Comparison of ENCODE assay signal across 26 cellular contexts in genomic region chr2:41151746-41152145, GRCh38.
DNase-seq lines count a peak whose midpoint lies in the region; ATAC-seq, FAIRE-seq and TF ChIP-seq lines count a peak whose summit lies in the region.
"Had no signal": no experiment of that assay in that cellular context is flagged by ENCODE, and none has a peak within 500 bp of the region (broad histone marks: within the 10 kb centered on the region; RNA-seq: fewer than 3 reads in every experiment).

No MANE protein-coding gene starts in this region.

- dilution Hi-C loops in endothelial cell of umbilical vein (cut with MboI; ENCODE audit: extremely low pct_ligation_motif_present, low sequenced_read_pairs), result no loop called here

- H3K4me2 ChIP-seq in endothelial cell of umbilical vein (ENCODE audit: insufficient read depth, low read length) (peak overlapping the region; percentile 74), smooth muscle cell (no peak overlapping the region)
- H3K4me2 ChIP-seq: BLaER1 treated with 17β-estradiol and CSF1 and Interleukin-3, amounts not matched to agents 10 nM and 100 nM had no signal

- BruUV-seq in endothelial cell of umbilical vein (replicated peaks; lab: Mats Ljungman, UMichigan), result no TSS peak

- H3K4me1 ChIP-seq in endothelial cell of umbilical vein (ENCODE audit: control insufficient read depth, extremely low read depth, insufficient read depth, low read length) (peaks cover 23% of the 10 kb centered on the region), smooth muscle cell (ENCODE audit: low read depth) (no peaks in the 10 kb centered on the region)
- H3K4me1 ChIP-seq: BLaER1 treated with 17β-estradiol and CSF1 and Interleukin-3, amounts not matched to agents 10 nM and 100 nM had no signal

- H2AFZ ChIP-seq in endothelial cell of umbilical vein (ENCODE audit: low read depth, low read length), result no peak overlapping the region
- H2AFZ ChIP-seq in smooth muscle cell (ENCODE audit: low read depth), result no peak overlapping the region
- H2AFZ ChIP-seq: GM23248 had no signal

- H3K27me3 ChIP-seq in endothelial cell of umbilical vein (ENCODE audit: control insufficient read depth in 2 of 2, insufficient read depth in 2 of 2, low read length in 2 of 2) (no peaks in the 10 kb centered on the region), smooth muscle cell (ENCODE audit: low read depth) (no peaks in the 10 kb centered on the region)
- H3K27me3 ChIP-seq: BLaER1 treated with 17β-estradiol and CSF1 and Interleukin-3, amounts not matched to agents 10 nM and 100 nM had no signal

- H4K20me1 ChIP-seq in endothelial cell of umbilical vein (replicated peaks; ENCODE audit: control insufficient read depth, extremely low read depth, insufficient read depth, low read length) (no peaks in the 10 kb centered on the region), smooth muscle cell (ENCODE audit: low read depth) (no peaks in the 10 kb centered on the region)
- H4K20me1 ChIP-seq: BLaER1 treated with 17β-estradiol and CSF1 and Interleukin-3, amounts not matched to agents 10 nM and 100 nM had no signal

- H3K27me3 Mint-ChIP-seq in activated T-helper 17 cell treated with anti-CD3 and anti-CD28 coated beads, Interleukin-2, amount 50 U/mL, for 72 hours, result no peaks in the 10 kb centered on the region
- H3K27me3 Mint-ChIP-seq: B cell; CD4-positive, CD25-positive, alpha-beta regulatory T cell; CD8-positive, alpha-beta memory T cell; IgD-negative memory B cell had no signal

- H3K4me3 ChIP-seq in endothelial cell of umbilical vein (replicated peaks in 1 of 3; ENCODE audit: insufficient read depth in 1 of 3, low read depth in 1 of 3, low read length in 3 of 3), result no peak overlapping the region
- no peak overlapping the region for H3K4me3 ChIP-seq in smooth muscle cell
- H3K4me3 ChIP-seq: BLaER1 treated with 17β-estradiol and CSF1 and Interleukin-3, amounts not matched to agents 10 nM and 100 nM; GM23248 had no signal

- H3K9me3 Mint-ChIP-seq in activated T-helper 17 cell treated with anti-CD3 and anti-CD28 coated beads, Interleukin-2, amount 50 U/mL, for 72 hours, result peaks cover 3% of the 10 kb centered on the region

- H3K27ac Mint-ChIP-seq in activated T-helper 17 cell treated with anti-CD3 and anti-CD28 coated beads, Interleukin-2, amount 50 U/mL, for 72 hours, result no peak overlapping the region
- H3K27ac Mint-ChIP-seq: B cell; CD4-positive, CD25-positive, alpha-beta regulatory T cell; CD8-positive, alpha-beta memory T cell; HFFc6; IgD-negative memory B cell had no signal

- CTCF ChIA-PET in endothelial cell of umbilical vein (lab: Charles Lee), result interaction anchor here (1.0 kb wide), 1 partner anchor 9 kb away, joined by 3 read pairs; no protein-coding TSS in a partner anchor

- H3K79me2 ChIP-seq in endothelial cell of umbilical vein (ENCODE audit: control insufficient read depth, insufficient read depth, low read length) (no peaks in the 10 kb centered on the region), smooth muscle cell (ENCODE audit: low read depth) (no peaks in the 10 kb centered on the region)

- intact Hi-C loops in endothelial cell of umbilical vein (cut with micrococcal nuclease), result loop anchor here (1.0 kb wide), 1 partner anchor 9 kb away; no protein-coding TSS in a partner anchor

- no peak overlapping the region for H3K4me3 Mint-ChIP-seq in activated T-helper 17 cell treated with anti-CD3 and anti-CD28 coated beads, Interleukin-2, amount 50 U/mL, for 72 hours
- H3K4me3 Mint-ChIP-seq: B cell; CD4-positive, CD25-positive, alpha-beta regulatory T cell; CD8-positive, alpha-beta memory T cell; HFFc6; IgD-negative memory B cell had no signal

- no peak for TF ChIP-seq POLR2A in endothelial cell of umbilical vein (IDR thresholded peaks at IDR 0.05; ENCODE audit: low read depth, low read length)

- H3K9me1 ChIP-seq in endothelial cell of umbilical vein (replicated peaks; ENCODE audit: control insufficient read depth, extremely low read depth, insufficient read depth, low read length), result no peaks in the 10 kb centered on the region

- H3K4me1 Mint-ChIP-seq in activated T-helper 17 cell treated with anti-CD3 and anti-CD28 coated beads, Interleukin-2, amount 50 U/mL, for 72 hours, result no peaks in the 10 kb centered on the region
- H3K4me1 Mint-ChIP-seq: B cell; CD4-positive, CD25-positive, alpha-beta regulatory T cell; CD8-positive, alpha-beta memory T cell; IgD-negative memory B cell had no signal

- POLR2A ChIA-PET in endothelial cell of umbilical vein (lab: Charles Lee), result no interaction called here

- H3F3A ChIP-seq in smooth muscle cell (ENCODE audit: low read depth), result no peaks in the 10 kb centered on the region

- H3K9ac ChIP-seq in endothelial cell of umbilical vein (replicated peaks; ENCODE audit: extremely low read depth, insufficient read depth, low read length) (no peak overlapping the region), smooth muscle cell (ENCODE audit: low read depth) (no peak overlapping the region)
- H3K9ac ChIP-seq: BLaER1 treated with 17β-estradiol and CSF1 and Interleukin-3, amounts not matched to agents 10 nM and 100 nM; GM23248 had no signal

- H3K27ac ChIP-seq in endothelial cell of umbilical vein (ENCODE audit: insufficient read depth, low read depth, low read length), result peak overlapping the region; percentile 37
- no peak overlapping the region for H3K27ac ChIP-seq in smooth muscle cell (ENCODE audit: low read depth)
- H3K27ac ChIP-seq: BLaER1 treated with 17β-estradiol and CSF1 and Interleukin-3, amounts not matched to agents 10 nM and 100 nM; GM23248 had no signal

- TF ChIP-seq CTCF in endothelial cell of umbilical vein (IDR thresholded peaks at IDR 0.05; ENCODE audit: extremely low read depth in 1 of 2, insufficient read depth in 1 of 2, low read depth in 1 of 2, low read length in 2 of 2) (no peak), smooth muscle cell (IDR thresholded peaks at IDR 0.05; ENCODE audit: borderline replicate concordance, insufficient read depth, poor library complexity, severe bottlenecking) (no peak)

- DNase-seq in A172 (ENCODE audit: low spot score) (peak; percentile 13), HCEC 1CT (peak; percentile 17), amniotic epithelial cell (ENCODE audit: low read depth) (peak; percentile 13), endothelial cell of umbilical vein (ENCODE audit: low read depth, low spot score) (peak; percentile 50), smooth muscle cell (lab: John Stamatoyannopoulos, UW; ENCODE audit: unreplicated experiment) (no peak), C1 segment of cervical spinal cord (lab: John Stamatoyannopoulos, UW) (no peak)
- DNase-seq in stimulated activated naive CD4-positive, alpha-beta T cell (lab: John Stamatoyannopoulos, UW), result no peak
- DNase-seq: 8988T; CD4-positive, CD25-positive, alpha-beta regulatory T cell; CD8-positive, alpha-beta memory T cell; COR-L47; DMS 273 treated with DMSO at 0.1 percent for 48 hours; DMS53; DND-41; GDM1; GM23248; HFFc6 had no signal

- 83% methylated on average over 4 of the region's 4 CpGs for WGBS in smooth muscle cell (ENCODE audit: low lambda C conversion rate)

- H3K36me3 Mint-ChIP-seq in activated T-helper 17 cell treated with anti-CD3 and anti-CD28 coated beads, Interleukin-2, amount 50 U/mL, for 72 hours (ENCODE audit: low read depth), result no peaks in the 10 kb centered on the region
- H3K36me3 Mint-ChIP-seq: CD4-positive, CD25-positive, alpha-beta regulatory T cell; CD8-positive, alpha-beta memory T cell; IgD-negative memory B cell had no signal

- H3K36me3 ChIP-seq in endothelial cell of umbilical vein (ENCODE audit: control insufficient read depth in 2 of 2, extremely low read depth in 1 of 2, insufficient read depth in 2 of 2, low read length in 2 of 2) (no peaks in the 10 kb centered on the region), smooth muscle cell (ENCODE audit: low read depth) (no peaks in the 10 kb centered on the region)
- H3K36me3 ChIP-seq: BLaER1 treated with 17β-estradiol and CSF1 and Interleukin-3, amounts not matched to agents 10 nM and 100 nM had no signal

- peak; percentile 74 for FAIRE-seq in endothelial cell of umbilical vein (lab: Jason Lieb, UNC)
- FAIRE-seq: GM12892, GM18507, H54, HepG2 had no signal

- ATAC-seq in activated T-helper 17 cell treated with anti-CD3 and anti-CD28 coated beads, Interleukin-2, amount 50 U/mL, for 72 hours (replicated peaks), result no peak
- ATAC-seq: HCT116, HepG2 had no signal

- H3K9me3 ChIP-seq in endothelial cell of umbilical vein (replicated peaks; ENCODE audit: control insufficient read depth, insufficient read depth, low read length), result no peaks in the 10 kb centered on the region
- H3K9me3 ChIP-seq in smooth muscle cell (replicated peaks; ENCODE audit: low read depth), result no peaks in the 10 kb centered on the region
- H3K9me3 ChIP-seq: BLaER1 treated with 17β-estradiol and CSF1 and Interleukin-3, amounts not matched to agents 10 nM and 100 nM had no signal

TF ChIP-seq in endothelial cell of umbilical vein, 7 proteins besides CTCF, POLR2A, EP300 and RAD21:
- TF ChIP-seq JUN (IDR thresholded peaks at IDR 0.05; ENCODE audit: borderline replicate concordance, insufficient read depth, insufficient read length, low read depth) (no peak), EZH2 (IDR thresholded peaks at IDR 0.05; ENCODE audit: borderline replicate concordance, low read depth, low read length, severe bottlenecking) (no peak), GATA2 (IDR thresholded peaks at IDR 0.05; ENCODE audit: insufficient read depth, insufficient read length, low read depth, low read length) (peak; percentile 56), POLR2AphosphoS5 (IDR thresholded peaks at IDR 0.05; ENCODE audit: insufficient read depth, low read depth, low read length) (no peak), FOS (IDR thresholded peaks at IDR 0.05; ENCODE audit: borderline replicate concordance, insufficient read depth, low read length) (peak; percentile 70), MYC (IDR thresholded peaks at IDR 0.05; ENCODE audit: low read depth, low read length) (no peak), MAX (IDR thresholded peaks at IDR 0.05; ENCODE audit: insufficient read depth, insufficient read length) (no peak)

Comparison
In these comparisons a context has a peak if more than half of its experiments do, and no peak if none do; other contexts are left out.
1. DNase-seq: peak in A172 (single experiment), HCEC 1CT (single experiment), amniotic epithelial cell (single experiment) and endothelial cell of umbilical vein (single experiment); none in smooth muscle cell (single experiment), C1 segment of cervical spinal cord (0 of 14) and stimulated activated naive CD4-positive, alpha-beta T cell (0 of 6).